Comparison of ENCODE assay signal across 12 cellular contexts in genomic region chr7:17952387-17952786, GRCh38. TPM values are rescaled to one million over a fixed set of nuclear protein-coding genes. Genes with fewer than 3 reads are reported as not detected.
DNase-seq lines count a peak whose midpoint lies in the region; ATAC-seq and TF ChIP-seq lines count a peak whose summit lies in the region.
"Had no signal": no experiment of that assay in that cellular context is flagged by ENCODE, and none has a peak within 500 bp of the region (broad histone marks: within the 10 kb centered on the region; RNA-seq: fewer than 3 reads in every experiment).

No MANE protein-coding gene starts in this region.

- H3K36me3 ChIP-seq in right lobe of liver (no peaks in the 10 kb centered on the region), suprapubic skin (no peaks in the 10 kb centered on the region)
- H3K36me3 ChIP-seq: BLaER1 treated with 17β-estradiol and CSF1 and Interleukin-3, amounts not matched to agents 10 nM and 100 nM had no signal

- no peak overlapping the region for H3K4me3 ChIP-seq in right lobe of liver
- no peak overlapping the region for H3K4me3 ChIP-seq in suprapubic skin
- H3K4me3 ChIP-seq: BLaER1 treated with 17β-estradiol and CSF1 and Interleukin-3, amounts not matched to agents 10 nM and 100 nM had no signal

- H3K27ac ChIP-seq in right lobe of liver, result no peak overlapping the region
- H3K27ac ChIP-seq in suprapubic skin, result no peak overlapping the region
- H3K27ac ChIP-seq: BLaER1 treated with 17β-estradiol and CSF1 and Interleukin-3, amounts not matched to agents 10 nM and 100 nM had no signal

- WGBS in right lobe of liver (ENCODE audit: insufficient coverage, low coverage, low lambda C conversion rate, missing lambda C conversion rate), result 70% methylated on average over 2 of the region's 2 CpGs
- 95% methylated on average over 2 of the region's 2 CpGs for WGBS in suprapubic skin

- no peaks in the 10 kb centered on the region for H3K9me3 ChIP-seq in right lobe of liver
- no peaks in the 10 kb centered on the region for H3K9me3 ChIP-seq in suprapubic skin
- H3K9me3 ChIP-seq: BLaER1 treated with 17β-estradiol and CSF1 and Interleukin-3, amounts not matched to agents 10 nM and 100 nM had no signal

- H3K27me3 ChIP-seq in right lobe of liver, result no peaks in the 10 kb centered on the region
- no peaks in the 10 kb centered on the region for H3K27me3 ChIP-seq in suprapubic skin
- H3K27me3 ChIP-seq: BLaER1 treated with 17β-estradiol and CSF1 and Interleukin-3, amounts not matched to agents 10 nM and 100 nM had no signal

- ATAC-seq in HG02571 (IDR thresholded peaks at IDR 0.05; ENCODE audit: unreplicated experiment), result peak; percentile 100
- peak; percentile 100 for ATAC-seq in HG03520 (IDR thresholded peaks at IDR 0.05; ENCODE audit: unreplicated experiment)
- no peak for ATAC-seq in right lobe of liver

- intact Hi-C loops in right lobe of liver (cut with DNase I), result no loop called here

- TF ChIP-seq CTCF in right lobe of liver (IDR thresholded peaks at IDR 0.05), result no peak
- no peak for TF ChIP-seq CTCF in suprapubic skin (IDR thresholded peaks at IDR 0.05)

- peak; percentile 4 to 6 for DNase-seq in stimulated activated CD4-positive, alpha-beta T cell treated with anti-CD3 and anti-CD28 coated beads, Interleukin-15, amount 100 ng/mL, for 48 hours (ENCODE audit: low read depth in 2 of 2)
- no peak for DNase-seq in stimulated activated CD4-positive, alpha-beta T cell treated with anti-CD3 and anti-CD28 coated beads, Interleukin-4, amount 100 ng/mL, for 4 hours
- DNase-seq in NCI-H2107 treated with DMSO at 0.1 percent for 48 hours (lab: John Stamatoyannopoulos, UW; ENCODE audit: unreplicated experiment) (no peak), right lobe of liver (no peak), SHP77 (lab: John Stamatoyannopoulos, UW) (no peak), suprapubic skin (ENCODE audit: low spot score in 2 of 2) (no peak)
- DNase-seq: central memory CD4-positive, alpha-beta T cell; hippocampal formation; NCI-H446 treated with DMSO at 0.1 percent for 48 hours had no signal

- H3K4me1 ChIP-seq in right lobe of liver, result no peaks in the 10 kb centered on the region
- no peaks in the 10 kb centered on the region for H3K4me1 ChIP-seq in suprapubic skin

- TF ChIP-seq POLR2A in right lobe of liver (IDR thresholded peaks at IDR 0.05) (no peak), suprapubic skin (IDR thresholded peaks at IDR 0.05) (no peak)

- TF ChIP-seq EP300 in suprapubic skin (IDR thresholded peaks at IDR 0.05), result no peak

RNA-seq across cellular contexts. Expression of gene SNX13, which starts 12.1 kb away (rescaled TPM):
- total RNA-seq in right lobe of liver (10 to 100 TPM; 17.1 to 22.5 (median 21.0) TPM), suprapubic skin (10 to 100 TPM; 32.7 to 69.9 (median 59.7) TPM)

Comparison
In these comparisons a context has a peak if more than half of its experiments do, and no peak if none do; other contexts are left out.
1. DNase-seq: peak in stimulated activated CD4-positive, alpha-beta T cell treated with anti-CD3 and anti-CD28 coated beads, Interleukin-15, amount 100 ng/mL, for 48 hours (2 of 2); none in stimulated activated CD4-positive, alpha-beta T cell treated with anti-CD3 and anti-CD28 coated beads, Interleukin-4, amount 100 ng/mL, for 4 hours (0 of 2), NCI-H2107 treated with DMSO at 0.1 percent for 48 hours (single experiment), right lobe of liver (0 of 3), SHP77 (0 of 2) and suprapubic skin (0 of 2).
2. ATAC-seq: peak in HG02571 (single experiment) and HG03520 (single experiment); none in right lobe of liver (0 of 4).